ENCODE assay signal across 1 cellular context in the genomic region with DNA sequence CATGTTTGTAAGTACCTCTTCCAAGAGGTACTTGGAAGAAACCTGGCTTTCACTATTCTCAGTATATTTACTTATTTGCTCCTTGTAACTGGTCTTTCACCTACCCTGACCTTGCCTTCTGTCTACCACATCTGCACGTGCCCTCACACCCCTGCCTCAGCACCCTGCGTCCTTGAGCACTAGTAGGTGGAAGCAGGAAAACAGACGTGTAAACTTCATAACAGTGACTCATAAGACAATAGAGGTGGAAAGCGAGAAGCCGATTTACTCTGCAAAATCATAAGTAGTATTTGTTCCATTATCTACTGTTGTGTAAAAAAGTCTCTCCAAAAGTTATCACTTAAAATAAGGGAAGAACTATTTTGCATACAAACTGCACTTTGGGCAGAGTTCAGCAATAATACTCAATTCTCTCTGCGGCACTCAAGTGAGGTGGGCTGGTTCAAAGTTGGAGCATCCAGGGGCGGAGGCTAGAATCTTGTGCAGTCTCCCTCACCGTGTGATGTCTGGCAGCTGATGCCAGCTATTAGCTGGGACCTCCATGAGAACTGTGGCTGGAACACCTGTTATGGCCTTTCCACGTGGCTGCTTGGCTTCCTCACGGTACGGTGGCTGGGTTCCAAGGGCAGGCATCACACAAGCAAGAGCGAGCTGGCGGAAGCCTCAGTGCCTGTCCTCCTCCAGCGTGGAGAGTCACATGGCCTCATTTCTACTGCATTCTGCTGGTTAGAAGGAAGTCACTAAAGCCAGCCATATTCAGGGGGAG.
TF ChIP-seq lines count a peak whose summit lies in the region.

No MANE protein-coding gene starts in this region.

TF ChIP-seq in K562, 482 proteins besides CTCF, POLR2A, EP300 and RAD21:
- TF ChIP-seq USF2 (CRISPR knock-in tag; IDR thresholded peaks at IDR 0.05) (0 out of 2 replicates have a peak, but pooled peaks have one; percentile 19), ZNF239 (CRISPR knock-in tag; IDR thresholded peaks at IDR 0.05) (no peak), L3MBTL2 (IDR thresholded peaks at IDR 0.05) (0 out of 2 replicates have a peak, but pooled peaks have one; percentile 21), BACH1 (tag; IDR thresholded peaks at IDR 0.05) (no peak), FOSL1 (tag; conservative IDR thresholded peaks at IDR 0.05) (peak; percentile 51; the same call in 1 of the 2 replicates)
- TF ChIP-seq, protein P1, sequence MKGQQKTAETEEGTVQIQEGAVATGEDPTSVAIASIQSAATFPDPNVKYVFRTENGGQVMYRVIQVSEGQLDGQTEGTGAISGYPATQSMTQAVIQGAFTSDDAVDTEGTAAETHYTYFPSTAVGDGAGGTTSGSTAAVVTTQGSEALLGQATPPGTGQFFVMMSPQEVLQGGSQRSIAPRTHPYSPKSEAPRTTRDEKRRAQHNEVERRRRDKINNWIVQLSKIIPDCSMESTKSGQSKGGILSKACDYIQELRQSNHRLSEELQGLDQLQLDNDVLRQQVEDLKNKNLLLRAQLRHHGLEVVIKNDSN (CRISPR knock-in tag; IDR thresholded peaks at IDR 0.05) = 0 out of 2 replicates have a peak, but pooled peaks have one; percentile 25
TF ChIP-seq in K562: peak in this region for 4.
